In genomic region chr3:31533169-31533870, GRCh38 we compare ENCODE assay signal across 1 cellular context.
TF ChIP-seq lines count a peak whose summit lies in the region.

No MANE protein-coding gene starts in this region.

TF ChIP-seq in IMR-90, 13 proteins besides CTCF, POLR2A, EP300 and RAD21:
- TF ChIP-seq ELK1 (IDR thresholded peaks at IDR 0.05; ENCODE audit: borderline replicate concordance, low read depth, low read length) = no peak
- TF ChIP-seq MXI1 (IDR thresholded peaks at IDR 0.05; ENCODE audit: borderline replicate concordance, low read depth, low read length) = peak; percentile 46; the same call in 1 of the 2 replicates
- TF ChIP-seq FOS (IDR thresholded peaks at IDR 0.05; ENCODE audit: low read depth, low read length) = no peak
